In the genomic region with DNA sequence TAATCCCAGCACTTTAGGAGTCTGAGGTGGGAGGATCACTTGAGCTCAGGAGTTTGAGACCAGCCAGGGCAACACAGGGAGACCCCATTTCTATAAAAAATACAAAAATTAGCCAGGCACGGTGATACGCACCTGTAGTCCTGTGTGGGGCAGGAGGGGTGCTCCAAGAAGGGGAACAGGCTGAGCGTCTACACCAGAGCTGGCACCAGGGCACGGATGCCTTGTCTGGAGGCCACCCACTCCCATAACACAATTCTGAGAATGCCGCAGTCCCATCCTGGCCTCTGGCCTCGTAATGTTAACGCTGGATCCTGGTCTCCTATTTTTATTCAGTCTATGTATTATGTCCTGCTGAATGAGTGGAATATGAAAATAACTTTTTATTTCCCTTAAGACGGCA, we compare ENCODE assay signal across 14 cellular contexts.
DNase-seq lines count a peak whose midpoint lies in the region; ATAC-seq, FAIRE-seq and TF ChIP-seq lines count a peak whose summit lies in the region.
"Had no signal": no experiment of that assay in that cellular context is flagged by ENCODE, and none has a peak within 500 bp of the region (broad histone marks: within the 10 kb centered on the region; RNA-seq: fewer than 3 reads in every experiment).

No MANE protein-coding gene starts in this region.

- no peak overlapping the region for H2BK15ac ChIP-seq in H1 (ENCODE audit: low read length)

- H3K4me1 Mint-ChIP-seq in osteocyte (ENCODE audit: unreplicated experiment), result peaks cover 8% of the 10 kb centered on the region
- no peaks in the 10 kb centered on the region for H3K4me1 Mint-ChIP-seq in activated naive CD8-positive, alpha-beta T cell treated with anti-CD3 and anti-CD28 coated beads, Interleukin-2, amount 50 U/mL, for 24 hours

- BruUV-seq in PC-3 (replicated peaks; lab: Mats Ljungman, UMichigan), result no TSS peak

- H3K27me3 ChIP-seq in PC-3 (ENCODE audit: low read length) (no peaks in the 10 kb centered on the region), H1 (replicated peaks in 1 of 4; ENCODE audit: control insufficient read depth in 3 of 4, extremely low read depth in 1 of 4, insufficient read depth in 3 of 4, low read length in 3 of 4) (no peaks in the 10 kb centered on the region)

- ATAC-seq in PC-3 (no peak), GM18870 (IDR thresholded peaks at IDR 0.05; ENCODE audit: unreplicated experiment) (no peak)
- no peak for ATAC-seq in activated naive CD8-positive, alpha-beta T cell treated with anti-CD3 and anti-CD28 coated beads, Interleukin-2, amount 50 U/mL, for 24 hours

- no peak overlapping the region for H2BK20ac ChIP-seq in H1 (ENCODE audit: low read length)

- H4K5ac ChIP-seq in H1 (ENCODE audit: insufficient read length, low read depth, low read length), result no peak overlapping the region

- H3K9me2 ChIP-seq in PC-3 (replicated peaks; ENCODE audit: low read length), result no peaks in the 10 kb centered on the region

- FAIRE-seq in H1 (lab: Jason Lieb, UNC), result no peak

- TF ChIP-seq CTCF in PC-3 (conservative IDR thresholded peaks at IDR 0.05; ENCODE audit: low read depth, low read length), result no peak
- TF ChIP-seq CTCF in H1 (IDR thresholded peaks at IDR 0.05; ENCODE audit: control extremely low read depth in 1 of 3, insufficient read depth in 1 of 3, low read depth in 1 of 3, low read length in 3 of 3), result no peak
- no peak for TF ChIP-seq CTCF in osteocyte (IDR thresholded peaks at IDR 0.05)

- no peak overlapping the region for H3K4me3 Mint-ChIP-seq in osteocyte (ENCODE audit: unreplicated experiment)
- H3K4me3 Mint-ChIP-seq in activated naive CD8-positive, alpha-beta T cell treated with anti-CD3 and anti-CD28 coated beads, Interleukin-2, amount 50 U/mL, for 24 hours, result no peak overlapping the region
- H3K4me3 Mint-ChIP-seq: CD4-positive, alpha-beta T cell had no signal

- intact Hi-C loops in PC-3 (cut with micrococcal nuclease), result no loop called here

- DNase-seq in activated CD8-positive, alpha-beta memory T cell treated with anti-CD3 and anti-CD28 coated beads for 24 hours, result peak; percentile 35
- no peak for DNase-seq in activated CD8-positive, alpha-beta memory T cell treated with anti-CD3 and anti-CD28 coated beads, Interleukin-2, amount 50 U/mL, for 4 hours
- no peak for DNase-seq in PC-3
- no peak for DNase-seq in H1 (ENCODE audit: low read depth in 1 of 2, low spot score in 2 of 2)
- peak; percentile 67 for DNase-seq in osteocyte (ENCODE audit: extremely low spot score, unreplicated experiment)
- no peak for DNase-seq in cerebellar nuclear complex (lab: John Stamatoyannopoulos, UW)
- no peak for DNase-seq in activated naive CD8-positive, alpha-beta T cell treated with anti-CD3 and anti-CD28 coated beads, Interleukin-2, amount 50 U/mL, for 24 hours
- DNase-seq: C1 segment of cervical spinal cord; CD4-positive, alpha-beta T cell; DMS 273 treated with DMSO at 0.1 percent for 48 hours; GOT3 had no signal

- POLR2A ChIA-PET in PC-3 (lab: Charles Lee; ENCODE audit: unreplicated experiment), result no interaction called here
- POLR2A ChIA-PET in H1 (lab: Charles Lee; ENCODE audit: partially characterized antibody), result no interaction called here

- no peak overlapping the region for H2BK12ac ChIP-seq in H1 (ENCODE audit: low read depth, low read length)

- no peak overlapping the region for H2BK5ac ChIP-seq in H1 (ENCODE audit: low read depth, low read length)

- H4K20me1 ChIP-seq in PC-3 (ENCODE audit: low read length) (no peaks in the 10 kb centered on the region), H1 (replicated peaks in 1 of 2; ENCODE audit: control insufficient read depth in 1 of 2, insufficient read depth in 2 of 2, low read length in 2 of 2) (no peaks in the 10 kb centered on the region)

- no peak for TF ChIP-seq RAD21 in H1 (IDR thresholded peaks at IDR 0.05 in 1 of 2, conservative IDR thresholded peaks at IDR 0.05 in 1 of 2; ENCODE audit: low read depth in 2 of 2, low read length in 2 of 2)

- H3K79me1 ChIP-seq in H1 (ENCODE audit: low read depth, low read length), result no peaks in the 10 kb centered on the region

- peaks cover 18% of the 10 kb centered on the region for H3K27me3 Mint-ChIP-seq in osteocyte (ENCODE audit: unreplicated experiment)
- peaks cover 12% of the 10 kb centered on the region for H3K27me3 Mint-ChIP-seq in activated naive CD8-positive, alpha-beta T cell treated with anti-CD3 and anti-CD28 coated beads, Interleukin-2, amount 50 U/mL, for 24 hours
- H3K27me3 Mint-ChIP-seq: CD4-positive, alpha-beta T cell had no signal

- no peak overlapping the region for H3K23ac ChIP-seq in H1 (ENCODE audit: insufficient read length)

- H3K18ac ChIP-seq in H1 (ENCODE audit: extremely low read depth, low read length), result 0 out of 2 replicates have a peak overlapping the region, but pooled peaks have one; percentile 73

- H3K56ac ChIP-seq in H1 (replicated peaks; ENCODE audit: insufficient read length, low read depth, low read length), result no peak overlapping the region

- H3K27ac ChIP-seq in PC-3 (ENCODE audit: low read length) (peak overlapping the region; percentile 96), H1 (ENCODE audit: low read depth, low read length) (no peak overlapping the region)
- H3K27ac ChIP-seq: 22Rv1 had no signal

- no peak for TF ChIP-seq EP300 in H1 (IDR thresholded peaks at IDR 0.05; ENCODE audit: borderline replicate concordance in 1 of 2, low read depth in 2 of 2, low read length in 2 of 2)

- H4K91ac ChIP-seq in H1 (replicated peaks; ENCODE audit: insufficient read length, low read length), result no peak overlapping the region

- H3K36me3 Mint-ChIP-seq in osteocyte (ENCODE audit: unreplicated experiment), result no peaks in the 10 kb centered on the region
- H3K36me3 Mint-ChIP-seq in activated naive CD8-positive, alpha-beta T cell treated with anti-CD3 and anti-CD28 coated beads, Interleukin-2, amount 50 U/mL, for 24 hours (ENCODE audit: low read depth), result no peaks in the 10 kb centered on the region

- H2BK120ac ChIP-seq in H1 (replicated peaks; ENCODE audit: low read depth, low read length), result no peak overlapping the region

- CTCF ChIA-PET in PC-3 (lab: Charles Lee) (no interaction called here), H1 (lab: Charles Lee; ENCODE audit: partially characterized antibody) (interaction anchor here (0.5 to 1.3 kb wide), 6 partner anchors 9 to 442 kb away, joined by 3 to 4 read pairs (median 4); no protein-coding TSS in a partner anchor)

- H3K9me3 Mint-ChIP-seq in osteocyte (ENCODE audit: unreplicated experiment), result no peaks in the 10 kb centered on the region
- H3K9me3 Mint-ChIP-seq in activated naive CD8-positive, alpha-beta T cell treated with anti-CD3 and anti-CD28 coated beads, Interleukin-2, amount 50 U/mL, for 24 hours, result no peaks in the 10 kb centered on the region
- H3K9me3 Mint-ChIP-seq: CD4-positive, alpha-beta T cell had no signal

- H3K27ac Mint-ChIP-seq in osteocyte (ENCODE audit: unreplicated experiment), result no peak overlapping the region
- no peak overlapping the region for H3K27ac Mint-ChIP-seq in activated naive CD8-positive, alpha-beta T cell treated with anti-CD3 and anti-CD28 coated beads, Interleukin-2, amount 50 U/mL, for 24 hours
- H3K27ac Mint-ChIP-seq: CD4-positive, alpha-beta T cell had no signal

- H3K4me2 ChIP-seq in PC-3 (ENCODE audit: low read length) (peak overlapping the region; percentile 80), H1 (ENCODE audit: insufficient read depth in 1 of 2, low read depth in 2 of 2, low read length in 2 of 2) (no peak overlapping the region)

- peaks cover 33% of the 10 kb centered on the region for H3K4me1 ChIP-seq in PC-3 (ENCODE audit: insufficient read depth, low read length)
- H3K4me1 ChIP-seq in H1 (replicated peaks in 1 of 4; ENCODE audit: control insufficient read depth in 3 of 4, insufficient read depth in 4 of 4, low read length in 3 of 4), result peaks cover 0 to 4% (median 2%) of the 10 kb centered on the region in 4 experiments; a peak in 4 of 7 replicates
- H3K4me1 ChIP-seq: HAP-1 had no signal

- H3K4me3 ChIP-seq in PC-3 (ENCODE audit: low read length) (peak overlapping the region; percentile 50; the same call in 1 of the 2 replicates), H1 (ENCODE audit: extremely low read depth in 1 of 4, insufficient read depth in 2 of 4, low read depth in 3 of 4, low read length in 4 of 4) (no peak overlapping the region)
- H3K4me3 ChIP-seq: HAP-1 had no signal

- no peak overlapping the region for H4K8ac ChIP-seq in H1 (ENCODE audit: extremely low read depth, insufficient read depth, low read length)

- H3K23me2 ChIP-seq in H1 (ENCODE audit: low read depth, low read length), result 0 out of 2 replicates have a peak, but pooled peaks cover 2% of the 10 kb centered on the region

- H3K9ac ChIP-seq in PC-3 (ENCODE audit: low read length) (peak overlapping the region; percentile 67), H1 (replicated peaks in 1 of 4; ENCODE audit: extremely low read depth in 1 of 4, low read depth in 3 of 4, low read length in 3 of 4) (no peak overlapping the region)

- TF ChIP-seq POLR2A in H1 (IDR thresholded peaks at IDR 0.05; ENCODE audit: control extremely low read depth in 1 of 2, low read depth in 2 of 2, low read length in 2 of 2), result no peak

- H2AK5ac ChIP-seq in H1 (ENCODE audit: low read depth, low read length), result no peak overlapping the region

- no peaks in the 10 kb centered on the region for H3K36me3 ChIP-seq in PC-3 (ENCODE audit: low read depth, low read length)
- H3K36me3 ChIP-seq in H1 (ENCODE audit: control insufficient read depth in 2 of 4, insufficient read depth in 4 of 4, low read length in 3 of 4), result no peaks in the 10 kb centered on the region; a peak in 1 of 8 replicates
- H3K36me3 ChIP-seq: HAP-1 had no signal

- H3K79me2 ChIP-seq in PC-3 (ENCODE audit: low read length) (no peaks in the 10 kb centered on the region), H1 (ENCODE audit: control insufficient read depth in 1 of 2, insufficient read depth in 2 of 2, low read length in 2 of 2) (peaks cover 0 to 3% of the 10 kb centered on the region in 2 experiments; a peak in 1 of 4 replicates)

- H3F3A ChIP-seq in PC-3 (ENCODE audit: low read length, unreplicated experiment), result no peaks in the 10 kb centered on the region

- H3K9me3 ChIP-seq in PC-3 (ENCODE audit: low read length) (no peaks in the 10 kb centered on the region), H1 (ENCODE audit: insufficient read depth in 2 of 2, low read depth in 1 of 2, low read length in 1 of 2) (no peaks in the 10 kb centered on the region)
- H3K9me3 ChIP-seq: HAP-1 had no signal

- WGBS in H1 (ENCODE audit: extremely low coverage in 1 of 2, insufficient coverage in 1 of 2, insufficient read length in 1 of 2, insufficient replicate concordance in 2 of 2, low coverage in 1 of 2, low lambda C conversion rate in 2 of 2, missing lambda C conversion rate in 1 of 2), 2 experiments, result 94% methylated on average over 8 of the region's 8 CpGs; no CpG with 5 or more reads in 1 of the 2 experiments

- H3K4ac ChIP-seq in H1 (replicated peaks; ENCODE audit: insufficient read length, low read depth, low read length), result no peak overlapping the region

- H3K14ac ChIP-seq in H1 (ENCODE audit: insufficient read length), result no peak overlapping the region

- H2AFZ ChIP-seq in PC-3 (ENCODE audit: low read length) (peak overlapping the region; percentile 51; the same call in 1 of the 2 replicates), H1 (ENCODE audit: low read length) (no peak overlapping the region)

TF ChIP-seq in H1, 55 proteins besides CTCF, POLR2A, EP300 and RAD21 (continues in another document):
- TF ChIP-seq FOSL1 (IDR thresholded peaks at IDR 0.05; ENCODE audit: insufficient read depth, low read depth, low read length) (no peak), SAP30 (IDR thresholded peaks at IDR 0.05; ENCODE audit: insufficient read depth, insufficient replicate concordance, low read length) (no peak)

Comparison
In these comparisons a context has a peak if more than half of its experiments do, and no peak if none do; other contexts are left out.
1. DNase-seq: peak in activated CD8-positive, alpha-beta memory T cell treated with anti-CD3 and anti-CD28 coated beads for 24 hours (single experiment) and osteocyte (single experiment); none in activated CD8-positive, alpha-beta memory T cell treated with anti-CD3 and anti-CD28 coated beads, Interleukin-2, amount 50 U/mL, for 4 hours (single experiment), PC-3 (single experiment), H1 (0 of 2), cerebellar nuclear complex (0 of 2) and activated naive CD8-positive, alpha-beta T cell treated with anti-CD3 and anti-CD28 coated beads, Interleukin-2, amount 50 U/mL, for 24 hours (single experiment).